1 cellular context compared by ENCODE assay signal in the genomic region with DNA sequence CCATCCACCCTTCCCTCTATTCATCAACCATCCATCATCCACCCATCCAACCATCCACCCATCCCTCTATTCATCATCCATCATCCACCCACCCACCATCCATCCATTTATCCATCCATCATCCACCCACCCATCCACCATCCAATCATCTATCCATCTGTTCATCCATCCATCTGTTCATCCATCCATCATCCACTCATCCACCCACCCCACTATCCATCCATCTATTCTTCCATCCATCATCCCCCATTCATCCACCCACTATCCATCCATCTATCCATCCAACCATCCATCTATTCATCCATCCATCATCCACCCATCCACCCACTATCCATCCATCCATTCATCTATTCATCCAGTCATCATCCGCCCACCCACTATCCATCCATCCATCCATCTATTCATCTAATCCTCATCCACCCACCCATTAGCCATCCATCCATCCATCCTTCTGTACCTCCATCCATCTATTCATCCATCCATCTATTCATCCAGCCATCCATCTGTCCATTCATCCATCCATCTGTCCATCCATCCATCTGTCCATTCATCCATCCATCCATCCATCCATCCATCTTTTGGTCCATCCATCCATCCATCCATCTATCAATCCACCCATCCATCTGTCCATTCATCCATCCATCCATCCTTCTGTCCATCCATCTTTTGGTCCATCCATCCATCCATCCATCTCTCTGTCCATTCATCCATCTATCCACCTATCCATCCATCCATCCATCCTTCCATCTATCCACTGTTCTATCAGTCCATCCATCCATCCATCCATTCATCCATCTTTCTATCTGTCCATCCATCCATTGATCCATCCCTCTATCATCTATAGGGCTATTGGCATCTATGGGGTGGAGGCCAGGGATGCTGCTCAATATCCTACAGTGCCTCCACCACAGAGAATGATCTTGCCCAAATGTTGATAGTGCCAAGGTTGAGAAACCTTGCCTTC.
TF ChIP-seq lines count a peak whose summit lies in the region.

No MANE protein-coding gene starts in this region.

TF ChIP-seq in HEK293, 187 proteins besides CTCF, POLR2A, EP300 and RAD21 (continued from another document):
- TF ChIP-seq, protein P1, sequence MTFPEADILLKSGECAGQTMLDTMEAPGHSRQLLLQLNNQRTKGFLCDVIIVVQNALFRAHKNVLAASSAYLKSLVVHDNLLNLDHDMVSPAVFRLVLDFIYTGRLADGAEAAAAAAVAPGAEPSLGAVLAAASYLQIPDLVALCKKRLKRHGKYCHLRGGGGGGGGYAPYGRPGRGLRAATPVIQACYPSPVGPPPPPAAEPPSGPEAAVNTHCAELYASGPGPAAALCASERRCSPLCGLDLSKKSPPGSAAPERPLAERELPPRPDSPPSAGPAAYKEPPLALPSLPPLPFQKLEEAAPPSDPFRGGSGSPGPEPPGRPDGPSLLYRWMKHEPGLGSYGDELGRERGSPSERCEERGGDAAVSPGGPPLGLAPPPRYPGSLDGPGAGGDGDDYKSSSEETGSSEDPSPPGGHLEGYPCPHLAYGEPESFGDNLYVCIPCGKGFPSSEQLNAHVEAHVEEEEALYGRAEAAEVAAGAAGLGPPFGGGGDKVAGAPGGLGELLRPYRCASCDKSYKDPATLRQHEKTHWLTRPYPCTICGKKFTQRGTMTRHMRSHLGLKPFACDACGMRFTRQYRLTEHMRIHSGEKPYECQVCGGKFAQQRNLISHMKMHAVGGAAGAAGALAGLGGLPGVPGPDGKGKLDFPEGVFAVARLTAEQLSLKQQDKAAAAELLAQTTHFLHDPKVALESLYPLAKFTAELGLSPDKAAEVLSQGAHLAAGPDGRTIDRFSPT (tag by site-specific recombination; IDR thresholded peaks at IDR 0.05), result no peak
- TF ChIP-seq ZEB2 (tag by site-specific recombination; IDR thresholded peaks at IDR 0.05), result no peak
- TF ChIP-seq, protein P2, sequence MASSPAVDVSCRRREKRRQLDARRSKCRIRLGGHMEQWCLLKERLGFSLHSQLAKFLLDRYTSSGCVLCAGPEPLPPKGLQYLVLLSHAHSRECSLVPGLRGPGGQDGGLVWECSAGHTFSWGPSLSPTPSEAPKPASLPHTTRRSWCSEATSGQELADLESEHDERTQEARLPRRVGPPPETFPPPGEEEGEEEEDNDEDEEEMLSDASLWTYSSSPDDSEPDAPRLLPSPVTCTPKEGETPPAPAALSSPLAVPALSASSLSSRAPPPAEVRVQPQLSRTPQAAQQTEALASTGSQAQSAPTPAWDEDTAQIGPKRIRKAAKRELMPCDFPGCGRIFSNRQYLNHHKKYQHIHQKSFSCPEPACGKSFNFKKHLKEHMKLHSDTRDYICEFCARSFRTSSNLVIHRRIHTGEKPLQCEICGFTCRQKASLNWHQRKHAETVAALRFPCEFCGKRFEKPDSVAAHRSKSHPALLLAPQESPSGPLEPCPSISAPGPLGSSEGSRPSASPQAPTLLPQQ (tag by site-specific recombination; IDR thresholded peaks at IDR 0.05), result no peak
- TF ChIP-seq ZNF169 (tag by site-specific recombination; IDR thresholded peaks at IDR 0.05), result no peak
- peak; percentile 96 for TF ChIP-seq ZBTB17 (tag by site-specific recombination; IDR thresholded peaks at IDR 0.05)
- peak; percentile 55 for TF ChIP-seq EGR2 (tag by site-specific recombination; IDR thresholded peaks at IDR 0.05; ENCODE audit: low read depth)
- no peak for TF ChIP-seq ZNF175 (tag by site-specific recombination; IDR thresholded peaks at IDR 0.05)
- TF ChIP-seq, protein P3, sequence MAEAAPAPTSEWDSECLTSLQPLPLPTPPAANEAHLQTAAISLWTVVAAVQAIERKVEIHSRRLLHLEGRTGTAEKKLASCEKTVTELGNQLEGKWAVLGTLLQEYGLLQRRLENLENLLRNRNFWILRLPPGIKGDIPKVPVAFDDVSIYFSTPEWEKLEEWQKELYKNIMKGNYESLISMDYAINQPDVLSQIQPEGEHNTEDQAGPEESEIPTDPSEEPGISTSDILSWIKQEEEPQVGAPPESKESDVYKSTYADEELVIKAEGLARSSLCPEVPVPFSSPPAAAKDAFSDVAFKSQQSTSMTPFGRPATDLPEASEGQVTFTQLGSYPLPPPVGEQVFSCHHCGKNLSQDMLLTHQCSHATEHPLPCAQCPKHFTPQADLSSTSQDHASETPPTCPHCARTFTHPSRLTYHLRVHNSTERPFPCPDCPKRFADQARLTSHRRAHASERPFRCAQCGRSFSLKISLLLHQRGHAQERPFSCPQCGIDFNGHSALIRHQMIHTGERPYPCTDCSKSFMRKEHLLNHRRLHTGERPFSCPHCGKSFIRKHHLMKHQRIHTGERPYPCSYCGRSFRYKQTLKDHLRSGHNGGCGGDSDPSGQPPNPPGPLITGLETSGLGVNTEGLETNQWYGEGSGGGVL (tag by site-specific recombination; IDR thresholded peaks at IDR 0.05), result peak; percentile 24
- TF ChIP-seq ZNF221 (tag by site-specific recombination; IDR thresholded peaks at IDR 0.05; ENCODE audit: borderline replicate concordance), result no peak
- TF ChIP-seq, protein P4, sequence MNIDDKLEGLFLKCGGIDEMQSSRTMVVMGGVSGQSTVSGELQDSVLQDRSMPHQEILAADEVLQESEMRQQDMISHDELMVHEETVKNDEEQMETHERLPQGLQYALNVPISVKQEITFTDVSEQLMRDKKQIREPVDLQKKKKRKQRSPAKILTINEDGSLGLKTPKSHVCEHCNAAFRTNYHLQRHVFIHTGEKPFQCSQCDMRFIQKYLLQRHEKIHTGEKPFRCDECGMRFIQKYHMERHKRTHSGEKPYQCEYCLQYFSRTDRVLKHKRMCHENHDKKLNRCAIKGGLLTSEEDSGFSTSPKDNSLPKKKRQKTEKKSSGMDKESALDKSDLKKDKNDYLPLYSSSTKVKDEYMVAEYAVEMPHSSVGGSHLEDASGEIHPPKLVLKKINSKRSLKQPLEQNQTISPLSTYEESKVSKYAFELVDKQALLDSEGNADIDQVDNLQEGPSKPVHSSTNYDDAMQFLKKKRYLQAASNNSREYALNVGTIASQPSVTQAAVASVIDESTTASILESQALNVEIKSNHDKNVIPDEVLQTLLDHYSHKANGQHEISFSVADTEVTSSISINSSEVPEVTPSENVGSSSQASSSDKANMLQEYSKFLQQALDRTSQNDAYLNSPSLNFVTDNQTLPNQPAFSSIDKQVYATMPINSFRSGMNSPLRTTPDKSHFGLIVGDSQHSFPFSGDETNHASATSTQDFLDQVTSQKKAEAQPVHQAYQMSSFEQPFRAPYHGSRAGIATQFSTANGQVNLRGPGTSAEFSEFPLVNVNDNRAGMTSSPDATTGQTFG (tag by site-specific recombination; IDR thresholded peaks at IDR 0.05; ENCODE audit: borderline replicate concordance), result no peak
- TF ChIP-seq, protein P5, sequence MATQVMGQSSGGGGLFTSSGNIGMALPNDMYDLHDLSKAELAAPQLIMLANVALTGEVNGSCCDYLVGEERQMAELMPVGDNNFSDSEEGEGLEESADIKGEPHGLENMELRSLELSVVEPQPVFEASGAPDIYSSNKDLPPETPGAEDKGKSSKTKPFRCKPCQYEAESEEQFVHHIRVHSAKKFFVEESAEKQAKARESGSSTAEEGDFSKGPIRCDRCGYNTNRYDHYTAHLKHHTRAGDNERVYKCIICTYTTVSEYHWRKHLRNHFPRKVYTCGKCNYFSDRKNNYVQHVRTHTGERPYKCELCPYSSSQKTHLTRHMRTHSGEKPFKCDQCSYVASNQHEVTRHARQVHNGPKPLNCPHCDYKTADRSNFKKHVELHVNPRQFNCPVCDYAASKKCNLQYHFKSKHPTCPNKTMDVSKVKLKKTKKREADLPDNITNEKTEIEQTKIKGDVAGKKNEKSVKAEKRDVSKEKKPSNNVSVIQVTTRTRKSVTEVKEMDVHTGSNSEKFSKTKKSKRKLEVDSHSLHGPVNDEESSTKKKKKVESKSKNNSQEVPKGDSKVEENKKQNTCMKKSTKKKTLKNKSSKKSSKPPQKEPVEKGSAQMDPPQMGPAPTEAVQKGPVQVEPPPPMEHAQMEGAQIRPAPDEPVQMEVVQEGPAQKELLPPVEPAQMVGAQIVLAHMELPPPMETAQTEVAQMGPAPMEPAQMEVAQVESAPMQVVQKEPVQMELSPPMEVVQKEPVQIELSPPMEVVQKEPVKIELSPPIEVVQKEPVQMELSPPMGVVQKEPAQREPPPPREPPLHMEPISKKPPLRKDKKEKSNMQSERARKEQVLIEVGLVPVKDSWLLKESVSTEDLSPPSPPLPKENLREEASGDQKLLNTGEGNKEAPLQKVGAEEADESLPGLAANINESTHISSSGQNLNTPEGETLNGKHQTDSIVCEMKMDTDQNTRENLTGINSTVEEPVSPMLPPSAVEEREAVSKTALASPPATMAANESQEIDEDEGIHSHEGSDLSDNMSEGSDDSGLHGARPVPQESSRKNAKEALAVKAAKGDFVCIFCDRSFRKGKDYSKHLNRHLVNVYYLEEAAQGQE (tag by site-specific recombination; IDR thresholded peaks at IDR 0.05), result no peak
